In genomic region chr9:19988281-19988680, GRCh38 we compare ENCODE assay signal across 21 cellular contexts.
DNase-seq lines count a peak whose midpoint lies in the region; ATAC-seq, FAIRE-seq and TF ChIP-seq lines count a peak whose summit lies in the region.
"Had no signal": no experiment of that assay in that cellular context is flagged by ENCODE, and none has a peak within 500 bp of the region (broad histone marks: within the 10 kb centered on the region; RNA-seq: fewer than 3 reads in every experiment).

No MANE protein-coding gene starts in this region.

- no peak overlapping the region for H3K14ac ChIP-seq in IMR-90 (replicated peaks; ENCODE audit: low read depth, low read length)

- TF ChIP-seq POLR2A in IMR-90 (IDR thresholded peaks at IDR 0.05; ENCODE audit: low read depth, low read length), result no peak
- no peak for TF ChIP-seq POLR2A in endothelial cell of umbilical vein (IDR thresholded peaks at IDR 0.05; ENCODE audit: low read depth, low read length)

- no peak overlapping the region for H3K56ac ChIP-seq in IMR-90 (ENCODE audit: extremely low read depth, insufficient read depth, low read length)

- in situ Hi-C loops in IMR-90 (cut with MboI; ENCODE audit: low sequenced_read_pairs), result no loop called here

- H4K5ac ChIP-seq in IMR-90 (ENCODE audit: low read depth, low read length), result no peak overlapping the region

- no peak overlapping the region for H2BK5ac ChIP-seq in IMR-90 (ENCODE audit: low read depth, low read length, poor library complexity, severe bottlenecking)

- H3K18ac ChIP-seq in IMR-90 (ENCODE audit: low read depth, low read length), result no peak overlapping the region

- no peak overlapping the region for H3K4ac ChIP-seq in IMR-90 (ENCODE audit: low read depth, low read length)

- H4K20me1 ChIP-seq in IMR-90 (ENCODE audit: insufficient read depth, low read length) (no peaks in the 10 kb centered on the region), endothelial cell of umbilical vein (replicated peaks; ENCODE audit: control insufficient read depth, extremely low read depth, insufficient read depth, low read length) (no peaks in the 10 kb centered on the region)

- no TSS peak for BruUV-seq in IMR-90 (replicated peaks; lab: Mats Ljungman, UMichigan)
- no TSS peak for BruUV-seq in endothelial cell of umbilical vein (replicated peaks; lab: Mats Ljungman, UMichigan)

- dilution Hi-C loops in IMR-90 (cut with HindIII; ENCODE audit: low sequenced_read_pairs, unreplicated experiment), result no loop called here
- dilution Hi-C loops in endothelial cell of umbilical vein (cut with MboI; ENCODE audit: extremely low pct_ligation_motif_present, low sequenced_read_pairs), result no loop called here

- H4K91ac ChIP-seq in IMR-90 (ENCODE audit: insufficient read depth, low read depth, low read length), result no peak overlapping the region

- no peaks in the 10 kb centered on the region for H3K9me1 ChIP-seq in IMR-90 (ENCODE audit: insufficient read depth, low read length)
- no peaks in the 10 kb centered on the region for H3K9me1 ChIP-seq in endothelial cell of umbilical vein (replicated peaks; ENCODE audit: control insufficient read depth, extremely low read depth, insufficient read depth, low read length)

- no peak overlapping the region for H3K4me3 ChIP-seq in IMR-90 (ENCODE audit: insufficient read depth, low read depth, low read length)
- H3K4me3 ChIP-seq in endothelial cell of umbilical vein (replicated peaks in 1 of 3; ENCODE audit: insufficient read depth in 1 of 3, low read depth in 1 of 3, low read length in 3 of 3), result no peak overlapping the region
- H3K4me3 ChIP-seq: MG63, ovary, right lobe of liver had no signal

- TF ChIP-seq RAD21 in IMR-90 (IDR thresholded peaks at IDR 0.05; ENCODE audit: low read length), result no peak

- ATAC-seq in IMR-90 (ENCODE audit: low read depth) (no peak), GM19395 (IDR thresholded peaks at IDR 0.05; ENCODE audit: unreplicated experiment) (no peak)
- ATAC-seq: activated T-helper 17 cell treated with anti-CD3 and anti-CD28 coated beads, Interleukin-2, amount 50 U/mL, for 72 hours; left cardiac atrium; PC-3; right lobe of liver had no signal

- POLR2A ChIA-PET in IMR-90 (lab: Charles Lee; ENCODE audit: unreplicated experiment) (no interaction called here), endothelial cell of umbilical vein (lab: Charles Lee) (no interaction called here)

- no peak for FAIRE-seq in endothelial cell of umbilical vein (lab: Jason Lieb, UNC)

- H3K9ac ChIP-seq in IMR-90 (ENCODE audit: low read depth, low read length) (no peak overlapping the region), endothelial cell of umbilical vein (replicated peaks; ENCODE audit: extremely low read depth, insufficient read depth, low read length) (no peak overlapping the region)

- H3K9me3 ChIP-seq in IMR-90 (ENCODE audit: control insufficient read depth, insufficient read depth, low read length), result no peaks in the 10 kb centered on the region
- H3K9me3 ChIP-seq in endothelial cell of umbilical vein (replicated peaks; ENCODE audit: control insufficient read depth, insufficient read depth, low read length), result no peaks in the 10 kb centered on the region
- H3K9me3 ChIP-seq: MG63, ovary, right lobe of liver had no signal

- H3K27me3 ChIP-seq in IMR-90 (ENCODE audit: control insufficient read depth, insufficient read depth, low read length) (peaks cover 9% of the 10 kb centered on the region; the same call in 1 of the 2 replicates), endothelial cell of umbilical vein (ENCODE audit: control insufficient read depth in 2 of 2, insufficient read depth in 2 of 2, low read length in 2 of 2) (no peaks in the 10 kb centered on the region)
- H3K27me3 ChIP-seq: MG63, ovary, right lobe of liver had no signal

- no peak overlapping the region for H3K23ac ChIP-seq in IMR-90 (ENCODE audit: low read depth, low read length)

- no peaks in the 10 kb centered on the region for H3K79me2 ChIP-seq in endothelial cell of umbilical vein (ENCODE audit: control insufficient read depth, insufficient read depth, low read length)

- no peaks in the 10 kb centered on the region for H3K79me1 ChIP-seq in IMR-90 (ENCODE audit: low read depth in 1 of 2, low read length in 2 of 2)

- CTCF ChIA-PET in IMR-90 (lab: Yijun Ruan, JAX), result no interaction called here
- CTCF ChIA-PET in endothelial cell of umbilical vein (lab: Charles Lee), result interaction anchor here (1.2 to 2.2 kb wide), 2 partner anchors 16 to 42 kb away, joined by 3 to 5 read pairs; no protein-coding TSS in a partner anchor

- H2AFZ ChIP-seq in IMR-90 (replicated peaks; ENCODE audit: low read length, poor library complexity) (peak overlapping the region; percentile 53), endothelial cell of umbilical vein (ENCODE audit: low read depth, low read length) (peak overlapping the region; percentile 75)

- H2BK20ac ChIP-seq in IMR-90 (ENCODE audit: low read depth, low read length), result no peak overlapping the region

- H2AK9ac ChIP-seq in IMR-90 (replicated peaks; ENCODE audit: low read depth, low read length, poor library complexity), result no peak overlapping the region

- H3K27ac ChIP-seq in IMR-90 (ENCODE audit: insufficient read depth, low read length) (no peak overlapping the region), endothelial cell of umbilical vein (ENCODE audit: insufficient read depth, low read depth, low read length) (no peak overlapping the region)
- H3K27ac ChIP-seq: ovary, right lobe of liver had no signal

- no peak overlapping the region for H2BK15ac ChIP-seq in IMR-90 (ENCODE audit: low read depth, low read length)

- H2BK120ac ChIP-seq in IMR-90 (ENCODE audit: low read depth, low read length), result no peak overlapping the region

- H4K8ac ChIP-seq in IMR-90 (ENCODE audit: low read depth in 2 of 2, low read length in 2 of 2), result no peak overlapping the region

- H2AK5ac ChIP-seq in IMR-90 (ENCODE audit: low read depth, low read length), result no peak overlapping the region

- no peak for DNase-seq in IMR-90
- peak; percentile 74 for DNase-seq in NCI-H69 (lab: John Stamatoyannopoulos, UW)
- DNase-seq in endothelial cell of umbilical vein (ENCODE audit: low read depth, low spot score), result no peak
- DNase-seq in pons (ENCODE audit: low spot score), result peak; percentile 86
- DNase-seq in effector CD8-positive, alpha-beta T cell (lab: John Stamatoyannopoulos, UW), result no peak
- DNase-seq in SKM-1 (lab: John Stamatoyannopoulos, UW; ENCODE audit: unreplicated experiment), result no peak
- DNase-seq: activated CD8-positive, alpha-beta memory T cell treated with anti-CD3 and anti-CD28 coated beads, Interleukin-2, amount 50 U/mL, for 4 hours; CD4-positive, CD25-positive, alpha-beta regulatory T cell; dermis blood vessel endothelial cell; left cardiac atrium; MG63; naive B cell; NCI-H774; ovary; PC-3; right lobe of liver; Right ventricle myocardium superior; stimulated activated naive CD4-positive, alpha-beta T cell treated with Interleukin-2 at 50 U/mL for 16 hours; T-helper 9 cell had no signal

- peaks cover 2% of the 10 kb centered on the region; the same call in 1 of the 2 replicates for H3K4me1 ChIP-seq in IMR-90 (ENCODE audit: control insufficient read depth, insufficient read depth, low read length)
- H3K4me1 ChIP-seq in endothelial cell of umbilical vein (ENCODE audit: control insufficient read depth, extremely low read depth, insufficient read depth, low read length), result no peaks in the 10 kb centered on the region

- H3K4me2 ChIP-seq in IMR-90 (ENCODE audit: low read depth, low read length) (no peak overlapping the region), endothelial cell of umbilical vein (ENCODE audit: insufficient read depth, low read length) (no peak overlapping the region)

- H3K36me3 ChIP-seq in IMR-90 (ENCODE audit: control insufficient read depth, insufficient read depth, low read length) (no peaks in the 10 kb centered on the region), endothelial cell of umbilical vein (ENCODE audit: control insufficient read depth in 2 of 2, extremely low read depth in 1 of 2, insufficient read depth in 2 of 2, low read length in 2 of 2) (no peaks in the 10 kb centered on the region)
- H3K36me3 ChIP-seq: MG63, ovary, right lobe of liver had no signal

- TF ChIP-seq CTCF in IMR-90 (conservative IDR thresholded peaks at IDR 0.05; ENCODE audit: low read depth, low read length), result no peak
- TF ChIP-seq CTCF in endothelial cell of umbilical vein (IDR thresholded peaks at IDR 0.05; ENCODE audit: extremely low read depth in 1 of 2, insufficient read depth in 1 of 2, low read depth in 1 of 2, low read length in 2 of 2), result no peak

- intact Hi-C loops in IMR-90 (cut with micrococcal nuclease) (no loop called here), endothelial cell of umbilical vein (cut with micrococcal nuclease) (no loop called here)

- no CpG with 5 or more reads among the region's 2 CpGs for WGBS in IMR-90 (ENCODE audit: extremely low coverage in 2 of 2, insufficient read length in 1 of 2), 2 experiments

TF ChIP-seq in IMR-90, 13 proteins besides CTCF, POLR2A, EP300 and RAD21:
- no peak for TF ChIP-seq CHD1 (IDR thresholded peaks at IDR 0.05; ENCODE audit: low read depth, low read length)
TF ChIP-seq in IMR-90: peak in this region for 0.

TF ChIP-seq in endothelial cell of umbilical vein, 7 proteins besides CTCF, POLR2A, EP300 and RAD21:
- TF ChIP-seq JUN (IDR thresholded peaks at IDR 0.05; ENCODE audit: borderline replicate concordance, insufficient read depth, insufficient read length, low read depth), result no peak
- TF ChIP-seq, protein P1, sequence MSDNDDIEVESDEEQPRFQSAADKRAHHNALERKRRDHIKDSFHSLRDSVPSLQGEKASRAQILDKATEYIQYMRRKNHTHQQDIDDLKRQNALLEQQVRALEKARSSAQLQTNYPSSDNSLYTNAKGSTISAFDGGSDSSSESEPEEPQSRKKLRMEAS (IDR thresholded peaks at IDR 0.05; ENCODE audit: insufficient read depth, insufficient read length), result no peak
- no peak for TF ChIP-seq EZH2 (IDR thresholded peaks at IDR 0.05; ENCODE audit: borderline replicate concordance, low read depth, low read length, severe bottlenecking)
- no peak for TF ChIP-seq FOS (IDR thresholded peaks at IDR 0.05; ENCODE audit: borderline replicate concordance, insufficient read depth, low read length)
- no peak for TF ChIP-seq MYC (IDR thresholded peaks at IDR 0.05; ENCODE audit: low read depth, low read length)
- no peak for TF ChIP-seq POLR2AphosphoS5 (IDR thresholded peaks at IDR 0.05; ENCODE audit: insufficient read depth, low read depth, low read length)
- no peak for TF ChIP-seq GATA2 (IDR thresholded peaks at IDR 0.05; ENCODE audit: insufficient read depth, insufficient read length, low read depth, low read length)
TF ChIP-seq in endothelial cell of umbilical vein: peak in this region for 0.

Comparison
In these comparisons a context has a peak if more than half of its experiments do, and no peak if none do; other contexts are left out.
1. DNase-seq: peak in NCI-H69 (single experiment) and pons (single experiment); none in IMR-90 (single experiment), endothelial cell of umbilical vein (single experiment), effector CD8-positive, alpha-beta T cell (single experiment) and SKM-1 (single experiment).